ENCODE assay signal across 6 cellular contexts in genomic region chr1:36089393-36090121, GRCh38. TPM values are rescaled to one million over a fixed set of nuclear protein-coding genes. Genes with fewer than 3 reads are reported as not detected.
DNase-seq lines count a peak whose midpoint lies in the region; ATAC-seq and TF ChIP-seq lines count a peak whose summit lies in the region.

No MANE protein-coding gene starts in this region.

- no peak for TF ChIP-seq CTCF in sigmoid colon (IDR thresholded peaks at IDR 0.05)

- intact Hi-C loops in sigmoid colon (cut with DNase I) = loop anchor here (5.0 kb wide), 1 partner anchor 157 kb away; the partner anchor contains the start of gene AGO3

- H3K4me3 ChIP-seq in endocrine pancreas (ENCODE audit: control insufficient read depth, insufficient read depth, low read length) (peak overlapping the region; percentile 87), sigmoid colon (peak overlapping the region; percentile 86 to 96 (median 94))

- H3K27ac ChIP-seq in sigmoid colon = peak overlapping the region; percentile 88 to 92 (median 90)

- ATAC-seq in GM21528 (IDR thresholded peaks at IDR 0.05; ENCODE audit: low FRiP score, unreplicated experiment) = no peak

- H3K9me3 ChIP-seq in endocrine pancreas (ENCODE audit: control insufficient read depth, low read length) = no peaks in the 10 kb centered on the region
- no peaks in the 10 kb centered on the region for H3K9me3 ChIP-seq in sigmoid colon

- DNase-seq in GM03348 (ENCODE audit: low spot score) (peak; percentile 67), MV-4-11 (lab: John Stamatoyannopoulos, UW) (peak; percentile 51), sigmoid colon (peak; percentile 42), DMS153 treated with DMSO at 0.1 percent for 48 hours (lab: John Stamatoyannopoulos, UW; ENCODE audit: unreplicated experiment) (no peak)

- H3K27me3 ChIP-seq in endocrine pancreas (ENCODE audit: control insufficient read depth, insufficient read depth, low read length) = no peaks in the 10 kb centered on the region
- H3K27me3 ChIP-seq in sigmoid colon = peaks cover 0 to under 1% (median 0%) of the 10 kb centered on the region in 3 donors

- H3K4me1 ChIP-seq in endocrine pancreas (ENCODE audit: control insufficient read depth, insufficient read depth, low read length) = no peaks in the 10 kb centered on the region
- H3K4me1 ChIP-seq in sigmoid colon = peaks cover 0 to 35% (median 25%) of the 10 kb centered on the region in 4 donors

- TF ChIP-seq EP300 in sigmoid colon (IDR thresholded peaks at IDR 0.05) = no peak

- WGBS in sigmoid colon, 2 donors = 4 to 5% methylated on average over 32 of the region's 32 CpGs

- peak overlapping the region; percentile 90 for H3K9ac ChIP-seq in endocrine pancreas (ENCODE audit: control insufficient read depth, insufficient read depth, low read length)

- no peak for TF ChIP-seq POLR2A in sigmoid colon (IDR thresholded peaks at IDR 0.05)

- H3K36me3 ChIP-seq in endocrine pancreas (ENCODE audit: control insufficient read depth, insufficient read depth, low read length) (no peaks in the 10 kb centered on the region), sigmoid colon (peaks cover 13 to 37% (median 29%) of the 10 kb centered on the region in 4 donors)

RNA-seq across cellular contexts. Expression of gene ADPRS, which starts 0.9 kb away (rescaled TPM):
- 10 to 100 TPM; 24.3 to 49.6 (median 37.0) TPM for total RNA-seq in sigmoid colon
- 10 to 100 TPM; 21.6 to 30.0 (median 29.6) TPM for polyA plus RNA-seq in sigmoid colon

RNA-seq across cellular contexts. Expression of gene TEKT2, which starts 5.7 kb away (rescaled TPM):
- total RNA-seq in sigmoid colon = under 1 TPM in 1 of 4 donors, not detected in 3; 0.33 TPM
- under 1 TPM in 1 of 3 donors, not detected in 2; 0.19 TPM for polyA plus RNA-seq in sigmoid colon

RNA-seq across cellular contexts. Expression of gene COL8A2, which starts 35.5 kb away (rescaled TPM):
- total RNA-seq in sigmoid colon = 10 to 100 TPM in 1 of 4 donors, 1 to 10 TPM in 3; 1.8 to 13.0 (median 4.3) TPM
- 1 to 10 TPM in 2 of 3 donors, under 1 TPM in 1; 0.60 to 3.2 (median 2.4) TPM for polyA plus RNA-seq in sigmoid colon

RNA-seq across cellular contexts. Expression of gene TRAPPC3, which starts 59.7 kb away (rescaled TPM):
- 100 to 1,000 TPM; 108 to 177 (median 129) TPM for total RNA-seq in sigmoid colon
- polyA plus RNA-seq in sigmoid colon = 100 to 1,000 TPM in 1 of 3 donors, 10 to 100 TPM in 2; 75.1 to 102 (median 80.9) TPM
